8 cellular contexts compared by ENCODE assay signal in genomic region chr9:114691046-114691955, GRCh38. TPM values are rescaled to one million over a fixed set of nuclear protein-coding genes. Genes with fewer than 3 reads are reported as not detected.
DNase-seq lines count a peak whose midpoint lies in the region; ATAC-seq and TF ChIP-seq lines count a peak whose summit lies in the region.

No MANE protein-coding gene starts in this region.

- TF ChIP-seq CTCF in fibroblast of lung (conservative IDR thresholded peaks at IDR 0.05 in 1 of 2, IDR thresholded peaks at IDR 0.05 in 1 of 2; ENCODE audit: low read depth in 1 of 2, low read length in 2 of 2), result no peak

- peak; percentile 81 for DNase-seq in HPDE6-E6E7 (ENCODE audit: extremely low spot score)
- peak; percentile 83 for DNase-seq in activated CD8-positive, alpha-beta memory T cell treated with anti-CD3 and anti-CD28 coated beads for 24 hours
- peak; percentile 75 to 95 for DNase-seq in fibroblast of lung (ENCODE audit: low read depth in 2 of 2)
- DNase-seq in stimulated activated CD8-positive, alpha-beta memory T cell treated with anti-CD3 and anti-CD28 coated beads, Interleukin-4, amount 100 ng/mL, for 4 hours (ENCODE audit: low read depth in 2 of 2, low spot score in 1 of 2), result peak; percentile 24 to 51
- DNase-seq in mucosa of gallbladder (ENCODE audit: low spot score), result no peak
- DNase-seq in NCI-H82 (lab: John Stamatoyannopoulos, UW), result no peak
- DNase-seq in effector CD8-positive, alpha-beta T cell (lab: John Stamatoyannopoulos, UW), result no peak

- no peak overlapping the region for H3K9ac ChIP-seq in fibroblast of lung (ENCODE audit: insufficient read depth, low read length)

- H4K20me1 ChIP-seq in fibroblast of lung (ENCODE audit: control insufficient read depth, extremely low read depth, insufficient read depth, low read length), result no peaks in the 10 kb centered on the region

- no peaks in the 10 kb centered on the region for H3K36me3 ChIP-seq in fibroblast of lung (ENCODE audit: control insufficient read depth, insufficient read depth, low read length)

- peaks cover 9% of the 10 kb centered on the region for H3K4me1 ChIP-seq in fibroblast of lung (ENCODE audit: control insufficient read depth, extremely low read depth, insufficient read depth, low read length)

- no peaks in the 10 kb centered on the region for H3K27me3 ChIP-seq in fibroblast of lung (ENCODE audit: control insufficient read depth, insufficient read depth, low read length)

- peak overlapping the region; percentile 65 for H3K27ac ChIP-seq in fibroblast of lung (ENCODE audit: insufficient read depth, low read length)

- peak; percentile 44 for ATAC-seq in GM19467 (IDR thresholded peaks at IDR 0.05; ENCODE audit: unreplicated experiment)

- H3K79me2 ChIP-seq in fibroblast of lung (ENCODE audit: control insufficient read depth, insufficient read depth, low read length), result no peaks in the 10 kb centered on the region

- no peaks in the 10 kb centered on the region for H3K9me3 ChIP-seq in fibroblast of lung (ENCODE audit: control insufficient read depth, insufficient read depth, low read depth, low read length)

- H2AFZ ChIP-seq in fibroblast of lung (ENCODE audit: low read length), result no peak overlapping the region

- H3K4me3 ChIP-seq in fibroblast of lung (replicated peaks in 1 of 4; ENCODE audit: control extremely low read depth in 1 of 4, insufficient read depth in 1 of 4, low read depth in 3 of 4, low read length in 4 of 4), result no peak overlapping the region

- peak overlapping the region; percentile 41 for H3K4me2 ChIP-seq in fibroblast of lung (ENCODE audit: extremely low read depth, insufficient read depth, low read length)

RNA-seq across cellular contexts. Expression of gene TEX48, which starts 9.3 kb away (rescaled TPM):
- total RNA-seq in fibroblast of lung (not detected in 2 replicates), mucosa of gallbladder (not detected)
- not detected in 2 replicates for polyA plus RNA-seq in fibroblast of lung
- polyA plus RNA-seq in fibroblast of lung (2012), result not detected in 2 replicates
- not detected in 2 replicates for polyA minus RNA-seq in fibroblast of lung (ENCODE audit: low replicate concordance)

RNA-seq across cellular contexts. Expression of gene TEX53, which starts 33.7 kb away (rescaled TPM):
- not detected in 2 replicates for total RNA-seq in fibroblast of lung
- not detected in 2 replicates for polyA plus RNA-seq in fibroblast of lung
- polyA plus RNA-seq in fibroblast of lung (2012), result not detected in 2 replicates
- polyA minus RNA-seq in fibroblast of lung (ENCODE audit: low replicate concordance), result not detected in 2 replicates
- not detected for total RNA-seq in mucosa of gallbladder

Comparison
In these comparisons a context has a peak if more than half of its experiments do, and no peak if none do; other contexts are left out.
1. DNase-seq: peak in HPDE6-E6E7 (single experiment), activated CD8-positive, alpha-beta memory T cell treated with anti-CD3 and anti-CD28 coated beads for 24 hours (single experiment), fibroblast of lung (2 of 2) and stimulated activated CD8-positive, alpha-beta memory T cell treated with anti-CD3 and anti-CD28 coated beads, Interleukin-4, amount 100 ng/mL, for 4 hours (2 of 2); none in mucosa of gallbladder (single experiment), NCI-H82 (single experiment) and effector CD8-positive, alpha-beta T cell (single experiment).